9 cellular contexts compared by ENCODE assay signal in the genomic region with DNA sequence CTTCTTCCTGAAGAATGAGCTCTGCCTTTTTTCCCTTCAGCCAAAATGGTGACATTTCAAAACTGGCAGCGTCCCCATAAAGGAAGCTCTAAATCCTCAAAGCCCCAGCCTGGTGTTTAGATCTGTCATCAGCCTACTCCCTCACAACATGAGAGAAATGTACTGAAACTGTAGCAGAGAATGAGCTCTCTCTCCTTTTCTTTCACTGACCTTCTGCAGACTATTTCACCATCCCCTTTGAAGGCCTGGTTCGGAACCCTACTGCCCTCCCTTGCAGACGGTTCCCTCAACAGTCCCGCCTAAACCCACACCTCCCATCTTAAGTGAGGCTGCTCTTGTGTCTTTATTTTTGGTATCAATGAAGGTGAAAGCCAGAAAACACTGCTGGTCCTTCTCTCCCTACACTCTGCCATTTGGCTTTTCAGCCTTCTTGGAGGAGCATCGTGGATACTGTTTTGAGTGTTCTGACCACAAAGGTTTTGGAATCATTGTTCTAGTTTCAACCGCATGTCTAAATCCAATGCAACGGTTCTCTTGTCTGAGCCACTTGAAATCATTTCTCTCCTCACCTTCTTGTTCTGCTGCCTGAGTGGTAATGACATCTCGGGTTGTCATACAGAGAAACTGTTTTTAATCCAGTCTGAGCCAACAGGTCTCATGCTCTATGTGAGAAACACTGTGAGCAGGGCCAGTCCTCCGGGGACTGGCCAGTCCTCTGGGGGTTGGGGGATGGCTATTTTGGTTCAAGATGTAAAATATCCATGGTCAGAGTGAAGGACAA. TPM values are rescaled to one million over a fixed set of nuclear protein-coding genes. Genes with fewer than 3 reads are reported as not detected.
DNase-seq lines count a peak whose midpoint lies in the region; ATAC-seq and TF ChIP-seq lines count a peak whose summit lies in the region.
"Had no signal": no experiment of that assay in that cellular context is flagged by ENCODE, and none has a peak within 500 bp of the region (broad histone marks: within the 10 kb centered on the region; RNA-seq: fewer than 3 reads in every experiment).

No MANE protein-coding gene starts in this region.

- peaks cover 7% of the 10 kb centered on the region; the same call in 1 of the 2 replicates for H3F3A ChIP-seq in MM.1S (ENCODE audit: insufficient read depth, low read length)

- ATAC-seq in GM18909 (IDR thresholded peaks at IDR 0.05; ENCODE audit: poor library complexity, unreplicated experiment) (peak; percentile 60), HG02571 (IDR thresholded peaks at IDR 0.05; ENCODE audit: unreplicated experiment) (peak; percentile 46), lung (ENCODE audit: insufficient read depth, low FRiP score) (peak; percentile 41)

- H3K9me3 ChIP-seq in MM.1S (replicated peaks; ENCODE audit: insufficient read depth, low read length) (no peaks in the 10 kb centered on the region), lung (ENCODE audit: control insufficient read depth in 2 of 2, insufficient read depth in 1 of 2, low read length in 1 of 2) (no peaks in the 10 kb centered on the region), breast epithelium (no peaks in the 10 kb centered on the region)

- H3K9me3 Mint-ChIP-seq in CD14-positive monocyte, result peaks cover 0 to 2% (median 0%) of the 10 kb centered on the region in 7 donors

- no peaks in the 10 kb centered on the region for H3K79me2 ChIP-seq in MM.1S (ENCODE audit: low read length)

- H3K36me3 ChIP-seq in MM.1S (replicated peaks; ENCODE audit: insufficient read depth, low read length) (no peaks in the 10 kb centered on the region), lung (ENCODE audit: control insufficient read depth in 2 of 2, insufficient read depth in 2 of 2, low read length in 2 of 2) (no peaks in the 10 kb centered on the region), breast epithelium (no peaks in the 10 kb centered on the region)

- H3K27me3 ChIP-seq in MM.1S (replicated peaks; ENCODE audit: insufficient read depth, low read length) (no peaks in the 10 kb centered on the region), lung (ENCODE audit: control insufficient read depth, insufficient read depth) (no peaks in the 10 kb centered on the region), breast epithelium (no peaks in the 10 kb centered on the region)

- DNase-seq in MM.1S (peak; percentile 25), lung (ENCODE audit: low spot score) (no peak), HPDE6-E6E7 (ENCODE audit: extremely low spot score) (no peak), breast epithelium (ENCODE audit: low spot score in 2 of 2) (no peak), CD14-positive monocyte (ENCODE audit: low spot score) (no peak)
- DNase-seq: small intestine had no signal

- H3K4me3 Mint-ChIP-seq in CD14-positive monocyte, result no peak overlapping the region

- H3K9me2 ChIP-seq in MM.1S (replicated peaks; ENCODE audit: insufficient read depth, low read length), result no peaks in the 10 kb centered on the region

- 73 to 74% methylated on average over 9 of the region's 9 CpGs for WGBS in lung, 2 donors

- TF ChIP-seq CTCF in MM.1S (IDR thresholded peaks at IDR 0.05; ENCODE audit: low read length) (no peak), lung (IDR thresholded peaks at IDR 0.05; ENCODE audit: control extremely low read depth, extremely low read depth) (no peak), breast epithelium (IDR thresholded peaks at IDR 0.05) (no peak), CD14-positive monocyte (IDR thresholded peaks at IDR 0.05) (no peak)

- 0 out of 2 replicates have a peak overlapping the region, but pooled peaks have one; percentile 25 for H2AFZ ChIP-seq in MM.1S (ENCODE audit: low read length)

- intact Hi-C loops in breast epithelium (cut with DNase I; ENCODE audit: low total_unique reads) (no loop called here), CD14-positive monocyte (cut with micrococcal nuclease) (no loop called here)

- H3K27me3 Mint-ChIP-seq in CD14-positive monocyte (ENCODE audit: low read depth in 3 of 3), result peaks cover 0 to 2% (median 2%) of the 10 kb centered on the region in 3 donors

- no peaks in the 10 kb centered on the region for H3K36me3 Mint-ChIP-seq in CD14-positive monocyte

- H3K4me1 Mint-ChIP-seq in CD14-positive monocyte, result peaks cover 1% of the 10 kb centered on the region

- H3K4me2 ChIP-seq in MM.1S (ENCODE audit: low read depth, low read length), result peak overlapping the region; percentile 12; the same call in 1 of the 2 replicates

- H3K27ac ChIP-seq in MM.1S (ENCODE audit: low read length) (peak overlapping the region; percentile 23; the same call in 1 of the 2 replicates), lung (ENCODE audit: low read depth in 1 of 2, low read length in 1 of 2) (no peak overlapping the region), breast epithelium (no peak overlapping the region)

- no peak overlapping the region for H3K9ac ChIP-seq in MM.1S (ENCODE audit: low read length)

- no peak for TF ChIP-seq POLR2A in breast epithelium (IDR thresholded peaks at IDR 0.05)

- H3K4me3 ChIP-seq in MM.1S (ENCODE audit: low read length) (no peak overlapping the region), lung (no peak overlapping the region), breast epithelium (no peak overlapping the region)

- H3K27ac Mint-ChIP-seq in CD14-positive monocyte, result no peak overlapping the region

- no peaks in the 10 kb centered on the region for H4K20me1 ChIP-seq in MM.1S (ENCODE audit: insufficient read depth, low read length)

- H3K4me1 ChIP-seq in MM.1S (ENCODE audit: low read length) (peaks cover 18% of the 10 kb centered on the region), lung (ENCODE audit: control insufficient read depth in 2 of 2, insufficient read depth in 2 of 2, low read length in 2 of 2) (no peaks in the 10 kb centered on the region), breast epithelium (no peaks in the 10 kb centered on the region)

RNA-seq across cellular contexts. Expression of gene ITK, which starts 39.0 kb away (rescaled TPM):
- total RNA-seq in lung (1 to 10 TPM; 3.3 to 3.4 TPM), breast epithelium (1 to 10 TPM; 3.3 to 4.4 (median 3.4) TPM)
- polyA plus RNA-seq in lung (1 to 10 TPM in 1 of 2 donors, under 1 TPM in 1; 0.91 to 2.3 TPM), CD14-positive monocyte (under 1 TPM; 0.39 to 0.60 TPM)
- total RNA-seq: H1 had no signal

RNA-seq across cellular contexts. Expression of gene CYFIP2, which starts 46.2 kb away (rescaled TPM):
- total RNA-seq in lung (10 to 100 TPM; 35.1 to 46.3 TPM), breast epithelium (10 to 100 TPM in 2 of 3 donors, 1 to 10 TPM in 1; 6.2 to 15.5 (median 12.1) TPM)
- polyA plus RNA-seq in lung (10 to 100 TPM; 24.9 to 38.9 TPM), CD14-positive monocyte (10 to 100 TPM; 33.6 to 45.6 TPM)

RNA-seq across cellular contexts. Expression of gene GARIN3, which starts 53.6 kb away (rescaled TPM):
- not detected for total RNA-seq in lung
- polyA plus RNA-seq in lung, result not detected
- not detected for total RNA-seq in breast epithelium
- not detected for polyA plus RNA-seq in CD14-positive monocyte
- total RNA-seq: H1 had no signal
- polyA plus RNA-seq: H1, small intestine had no signal
